Comparison of ENCODE assay signal across 17 cellular contexts in the genomic region with DNA sequence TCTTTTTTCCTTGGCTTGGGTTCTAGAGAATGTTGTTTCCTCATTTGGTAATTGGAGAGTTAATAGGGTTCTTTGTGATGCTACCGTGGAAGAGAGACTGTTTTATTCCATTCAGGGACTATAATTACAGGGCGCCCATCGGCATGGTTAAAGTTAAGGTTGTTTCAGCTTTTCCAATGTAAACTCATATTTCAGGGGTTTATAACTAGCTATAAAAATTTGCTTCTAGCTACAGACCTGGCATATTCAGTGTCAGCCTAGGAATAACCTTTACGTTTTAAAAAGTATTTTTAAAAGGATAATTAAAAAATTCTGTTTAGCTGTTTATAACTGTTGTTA.
A peak's percentile ranks its signal among the peaks of the same experiment; 100 is the strongest.
DNase-seq lines count a peak whose midpoint lies in the region; ATAC-seq and TF ChIP-seq lines count a peak whose summit lies in the region.
"Had no signal": no experiment of that assay in that cellular context is flagged by ENCODE, and none has a peak within 500 bp of the region (broad histone marks: within the 10 kb centered on the region; RNA-seq: fewer than 3 reads in every experiment).

No MANE protein-coding gene starts in this region.

- peaks cover 9% of the 10 kb centered on the region; the same call in 1 of the 2 replicates for H3K79me2 ChIP-seq in Karpas-422 (ENCODE audit: low read length)

- H3K9ac ChIP-seq in Karpas-422 (ENCODE audit: low read length), result no peak overlapping the region

- peak overlapping the region; percentile 81 to 86 (median 81) for H3K27ac Mint-ChIP-seq in nephron
- H3K27ac Mint-ChIP-seq in effector memory CD8-positive, alpha-beta T cell, result no peak overlapping the region
- H3K27ac Mint-ChIP-seq: activated CD4-positive, alpha-beta memory T cell treated with anti-CD3 and anti-CD28 coated beads for 36 hours; activated naive CD8-positive, alpha-beta T cell treated with anti-CD3 and anti-CD28 coated beads, Interleukin-2, amount 10 ng/mL, durations not matched to agents 7 days and 5 days; B cell had no signal

- ATAC-seq in HG03378 (IDR thresholded peaks at IDR 0.05; ENCODE audit: unreplicated experiment), result no peak
- no peak for ATAC-seq in effector memory CD8-positive, alpha-beta T cell (replicated peaks)
- ATAC-seq: foreskin keratinocyte, left lung had no signal

- H3K9me3 ChIP-seq in tibial artery (no peaks in the 10 kb centered on the region), Karpas-422 (ENCODE audit: low read length) (no peaks in the 10 kb centered on the region)
- H3K9me3 ChIP-seq: left lung had no signal

- peaks cover 64% of the 10 kb centered on the region for H3K4me1 Mint-ChIP-seq in nephron
- peaks cover 7 to 10% of the 10 kb centered on the region in 2 donors for H3K4me1 Mint-ChIP-seq in effector memory CD8-positive, alpha-beta T cell (ENCODE audit: low read depth in 2 of 2)

- no peaks in the 10 kb centered on the region for H3K9me2 ChIP-seq in Karpas-422 (replicated peaks; ENCODE audit: insufficient read depth, low read length)

- H3K36me3 ChIP-seq in tibial artery (no peaks in the 10 kb centered on the region), Karpas-422 (ENCODE audit: insufficient read depth, low read length) (no peaks in the 10 kb centered on the region)

- intact Hi-C loops in tibial artery (cut with DNase I; ENCODE audit: low total_unique reads), result no loop called here

- TF ChIP-seq CTCF in coronary artery (IDR thresholded peaks at IDR 0.05), result no peak
- no peak for TF ChIP-seq CTCF in nephron (IDR thresholded peaks at IDR 0.05; ENCODE audit: unreplicated experiment in 3 of 3)
- no peak for TF ChIP-seq CTCF in tibial artery (IDR thresholded peaks at IDR 0.05)

- H3K27ac ChIP-seq in coronary artery (peak overlapping the region; percentile 73 to 87), tibial artery (peak overlapping the region; percentile 72 to 76), Karpas-422 (ENCODE audit: low read length) (no peak overlapping the region)
- H3K27ac ChIP-seq: foreskin keratinocyte had no signal

- H3K9me3 Mint-ChIP-seq in nephron, result no peaks in the 10 kb centered on the region
- H3K9me3 Mint-ChIP-seq in effector memory CD8-positive, alpha-beta T cell, result no peaks in the 10 kb centered on the region

- H3K4me3 ChIP-seq in coronary artery (peak overlapping the region; percentile 7), tibial artery (no peak overlapping the region), Karpas-422 (ENCODE audit: low read length) (no peak overlapping the region)
- H3K4me3 ChIP-seq: left lung had no signal

- H4K20me1 ChIP-seq in Karpas-422 (ENCODE audit: insufficient read depth, low read depth, low read length), result no peaks in the 10 kb centered on the region

- peaks cover 26% of the 10 kb centered on the region for H3K36me3 Mint-ChIP-seq in nephron (ENCODE audit: low read depth)
- no peaks in the 10 kb centered on the region for H3K36me3 Mint-ChIP-seq in effector memory CD8-positive, alpha-beta T cell (ENCODE audit: insufficient read depth)

- peak; percentile 26 for DNase-seq in NCI-H2081 treated with DMSO at 0.1 percent for 48 hours (lab: John Stamatoyannopoulos, UW)
- no peak for DNase-seq in coronary artery (ENCODE audit: low spot score)
- no peak for DNase-seq in tibial artery
- no peak for DNase-seq in Karpas-422
- DNase-seq in effector memory CD8-positive, alpha-beta T cell, result no peak
- DNase-seq: activated CD4-positive, alpha-beta memory T cell treated with anti-CD3 and anti-CD28 coated beads for 36 hours; activated naive CD8-positive, alpha-beta T cell treated with anti-CD3 and anti-CD28 coated beads, Interleukin-2, amount 10 ng/mL, durations not matched to agents 7 days and 5 days; activated T-cell treated with anti-CD3 and anti-CD28 coated beads, Interleukin-2, amount 50 U/mL, for 48 hours; foreskin keratinocyte; left lung; MM.1S; naive B cell; NCI-H2029; stimulated activated CD4-positive, alpha-beta T cell treated with anti-CD3 and anti-CD28 coated beads, Interleukin-1b, Interleukin-23, amount 100 ng/mL, for 48 hours had no signal

- no peak overlapping the region for H3K4me2 ChIP-seq in Karpas-422 (ENCODE audit: low read depth, low read length, poor library complexity, severe bottlenecking)

- H3K4me1 ChIP-seq in tibial artery (peaks cover 0 to 72% (median 37%) of the 10 kb centered on the region in 4 donors), Karpas-422 (ENCODE audit: low read length) (peaks cover 15% of the 10 kb centered on the region)
- H3K4me1 ChIP-seq: foreskin keratinocyte had no signal

- no peaks in the 10 kb centered on the region for H3K27me3 Mint-ChIP-seq in nephron (ENCODE audit: low read depth)
- no peaks in the 10 kb centered on the region for H3K27me3 Mint-ChIP-seq in effector memory CD8-positive, alpha-beta T cell
- H3K27me3 Mint-ChIP-seq: activated CD4-positive, alpha-beta memory T cell treated with anti-CD3 and anti-CD28 coated beads for 36 hours; activated naive CD8-positive, alpha-beta T cell treated with anti-CD3 and anti-CD28 coated beads, Interleukin-2, amount 10 ng/mL, durations not matched to agents 7 days and 5 days; B cell; naive B cell had no signal

- H2AFZ ChIP-seq in Karpas-422 (ENCODE audit: low read length), result no peak overlapping the region

- peak overlapping the region in 1 of 3 experiments; percentile 3 for H3K4me3 Mint-ChIP-seq in nephron
- H3K4me3 Mint-ChIP-seq in effector memory CD8-positive, alpha-beta T cell, result no peak overlapping the region
- H3K4me3 Mint-ChIP-seq: activated CD4-positive, alpha-beta memory T cell treated with anti-CD3 and anti-CD28 coated beads for 36 hours; activated naive CD8-positive, alpha-beta T cell treated with anti-CD3 and anti-CD28 coated beads, Interleukin-2, amount 10 ng/mL, durations not matched to agents 7 days and 5 days; B cell; naive B cell had no signal

- H3K27me3 ChIP-seq in tibial artery (no peaks in the 10 kb centered on the region), Karpas-422 (ENCODE audit: low read length) (no peaks in the 10 kb centered on the region)
- H3K27me3 ChIP-seq: foreskin keratinocyte, left lung had no signal

Comparison
In these comparisons a context has a peak if more than half of its experiments do, and no peak if none do; other contexts are left out.
1. H3K27ac Mint-ChIP-seq: peak in nephron (3 of 3); none in effector memory CD8-positive, alpha-beta T cell (0 of 2).